In the genomic region with DNA sequence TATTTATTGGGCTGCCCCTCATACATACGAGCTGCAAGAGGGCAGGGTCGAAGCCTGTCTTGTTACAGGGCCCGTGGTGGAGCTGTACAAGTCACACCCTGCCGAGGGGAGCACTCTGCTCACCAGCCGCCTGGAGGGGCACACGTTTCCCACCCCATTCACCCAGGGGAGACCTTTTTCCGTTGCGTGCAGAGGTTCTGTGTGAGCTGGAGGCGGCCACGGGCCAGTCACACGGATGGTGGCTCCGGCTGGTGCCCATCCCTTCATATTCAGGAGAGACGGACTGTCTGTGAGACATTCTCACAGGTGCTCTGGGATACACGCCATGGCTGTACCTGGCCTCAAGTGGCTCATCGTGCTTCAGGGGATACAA, we compare ENCODE assay signal across 19 cellular contexts. TPM values are rescaled to one million over a fixed set of nuclear protein-coding genes. Genes with fewer than 3 reads are reported as not detected.
"Had no signal": no experiment of that assay in that cellular context is flagged by ENCODE, and none has a peak within 500 bp of the region (broad histone marks: within the 10 kb centered on the region; RNA-seq: fewer than 3 reads in every experiment).

No MANE protein-coding gene starts in this region.

- ATAC-seq: naive thymus-derived CD4-positive, alpha-beta T cell; right cardiac atrium had no signal

- H3K27me3 ChIP-seq: dorsolateral prefrontal cortex, neutrophil, vagina had no signal

- H3K9me3 ChIP-seq: neutrophil, vagina had no signal

- DNase-seq: activated CD4-positive, alpha-beta memory T cell treated with anti-CD3 and anti-CD28 coated beads for 36 hours; activated CD4-positive, alpha-beta T cell treated with anti-CD3 and anti-CD28 coated beads for 1 hour; activated CD8-positive, alpha-beta memory T cell treated with anti-CD3 and anti-CD28 coated beads, Interleukin-2, amount 50 U/mL, for 4 hours; activated naive CD4-positive, alpha-beta T cell treated with anti-CD3 and anti-CD28 coated beads, Interleukin-2, amount 50 U/mL, for 16 hours; amniotic stem cell; cerebellar nuclear complex; hypothalamus; kidney glomerular epithelial cell; midbrain; naive thymus-derived CD4-positive, alpha-beta T cell; stimulated activated CD4-positive, alpha-beta T cell treated with anti-CD3 and anti-CD28 coated beads, Interleukin-2, amount 100 ng/mL, for 24 hours; stimulated activated naive CD4-positive, alpha-beta T cell treated with Interleukin-2 at 50 U/mL for 16 hours had no signal

- H3K4me3 Mint-ChIP-seq: activated CD4-positive, alpha-beta memory T cell treated with anti-CD3 and anti-CD28 coated beads for 36 hours; naive thymus-derived CD4-positive, alpha-beta T cell; T-helper 2 cell treated with Interferon-gamma antibody and Interleukin-4, amounts not matched to agents 5 μg/mL and 100 μg/mL, for 36 hours had no signal

- H3K4me3 ChIP-seq: dorsolateral prefrontal cortex, smooth muscle cell, vagina had no signal

- H3K27ac ChIP-seq: dorsolateral prefrontal cortex, neutrophil, vagina had no signal

- H3K9me3 Mint-ChIP-seq: activated CD4-positive, alpha-beta memory T cell treated with anti-CD3 and anti-CD28 coated beads for 36 hours; T-helper 2 cell treated with Interferon-gamma antibody and Interleukin-4, amounts not matched to agents 5 μg/mL and 100 μg/mL, for 36 hours had no signal

- H3K4me2 ChIP-seq: smooth muscle cell had no signal

- H3K27ac Mint-ChIP-seq: activated CD4-positive, alpha-beta memory T cell treated with anti-CD3 and anti-CD28 coated beads for 36 hours; progenitor cell of endocrine pancreas; T-helper 2 cell treated with Interferon-gamma antibody and Interleukin-4, amounts not matched to agents 5 μg/mL and 100 μg/mL, for 36 hours had no signal

- H3K36me3 ChIP-seq: neutrophil, vagina had no signal

RNA-seq across cellular contexts. Expression of a gene that starts 47.9 kb away (rescaled TPM):
- polyA plus RNA-seq: naive thymus-derived CD4-positive, alpha-beta T cell had no signal
